In genomic region chr4:174604198-174604597, GRCh38 we compare ENCODE assay signal across 11 cellular contexts.
DNase-seq lines count a peak whose midpoint lies in the region; ATAC-seq and TF ChIP-seq lines count a peak whose summit lies in the region.
"Had no signal": no experiment of that assay in that cellular context is flagged by ENCODE, and none has a peak within 500 bp of the region (broad histone marks: within the 10 kb centered on the region; RNA-seq: fewer than 3 reads in every experiment).

No MANE protein-coding gene starts in this region.

- H3K27me3 ChIP-seq in lung (ENCODE audit: control insufficient read depth, insufficient read depth), result no peaks in the 10 kb centered on the region
- no peaks in the 10 kb centered on the region for H3K27me3 ChIP-seq in smooth muscle cell (ENCODE audit: low read depth)

- no peaks in the 10 kb centered on the region for H3K4me1 ChIP-seq in lung (ENCODE audit: control insufficient read depth in 2 of 2, insufficient read depth in 2 of 2, low read length in 2 of 2)
- H3K4me1 ChIP-seq in smooth muscle cell (ENCODE audit: low read depth), result no peaks in the 10 kb centered on the region

- no peaks in the 10 kb centered on the region for H3K79me2 ChIP-seq in smooth muscle cell (ENCODE audit: low read depth)

- no peaks in the 10 kb centered on the region for H3K36me3 Mint-ChIP-seq in T-helper 17 cell (ENCODE audit: low read depth)

- 20 to 22% methylated on average over 4 of the region's 4 CpGs for WGBS in lung, 2 donors
- 58% methylated on average over 4 of the region's 4 CpGs for WGBS in smooth muscle cell (ENCODE audit: low lambda C conversion rate)

- no peak overlapping the region for H3K4me3 ChIP-seq in lung
- H3K4me3 ChIP-seq in smooth muscle cell, result no peak overlapping the region

- TF ChIP-seq CTCF in lung (IDR thresholded peaks at IDR 0.05; ENCODE audit: control extremely low read depth, extremely low read depth), result no peak
- TF ChIP-seq CTCF in smooth muscle cell (IDR thresholded peaks at IDR 0.05; ENCODE audit: borderline replicate concordance, insufficient read depth, poor library complexity, severe bottlenecking), result no peak

- no peak overlapping the region for H3K4me3 Mint-ChIP-seq in T-helper 17 cell

- H3K4me1 Mint-ChIP-seq in T-helper 17 cell, result no peaks in the 10 kb centered on the region

- no peak overlapping the region for H2AFZ ChIP-seq in smooth muscle cell (ENCODE audit: low read depth)

- DNase-seq in DMS153 (lab: John Stamatoyannopoulos, UW), result peak; percentile 96
- DNase-seq in NCI-H1436 treated with DMSO at 0.1 percent for 48 hours (lab: John Stamatoyannopoulos, UW), result peak; percentile 44
- no peak for DNase-seq in T-helper 17 cell
- no peak for DNase-seq in lung (ENCODE audit: low spot score)
- no peak for DNase-seq in HK-2 (ENCODE audit: unreplicated experiment)
- DNase-seq in smooth muscle cell (lab: John Stamatoyannopoulos, UW; ENCODE audit: unreplicated experiment), result no peak
- DNase-seq: C1 segment of cervical spinal cord, cortex of kidney, NCI-H2107 had no signal

- H3K27ac ChIP-seq in lung (ENCODE audit: low read depth in 1 of 2, low read length in 1 of 2), result no peak overlapping the region
- H3K27ac ChIP-seq in smooth muscle cell (ENCODE audit: low read depth), result no peak overlapping the region

- peak overlapping the region; percentile 1 for H3K27ac Mint-ChIP-seq in T-helper 17 cell

- H3K9me3 ChIP-seq in T-helper 17 cell (ENCODE audit: control insufficient read depth, low read length, poor library complexity, severe bottlenecking) (no peaks in the 10 kb centered on the region), lung (ENCODE audit: control insufficient read depth in 2 of 2, insufficient read depth in 1 of 2, low read length in 1 of 2) (no peaks in the 10 kb centered on the region), smooth muscle cell (replicated peaks; ENCODE audit: low read depth) (no peaks in the 10 kb centered on the region)

- H3K36me3 ChIP-seq in lung (ENCODE audit: control insufficient read depth in 2 of 2, insufficient read depth in 2 of 2, low read length in 2 of 2), result no peaks in the 10 kb centered on the region
- H3K36me3 ChIP-seq in smooth muscle cell (ENCODE audit: low read depth), result no peaks in the 10 kb centered on the region

- H3K27me3 Mint-ChIP-seq in T-helper 17 cell, result no peaks in the 10 kb centered on the region

- peak; percentile 64 for ATAC-seq in T-helper 17 cell
- ATAC-seq in lung (ENCODE audit: insufficient read depth, low FRiP score), result peak; percentile 53
- no peak for ATAC-seq in GM18520 (IDR thresholded peaks at IDR 0.05; ENCODE audit: unreplicated experiment)
- ATAC-seq in HG03039 (IDR thresholded peaks at IDR 0.05; ENCODE audit: unreplicated experiment), result no peak

- H3K9ac ChIP-seq in smooth muscle cell (ENCODE audit: low read depth), result no peak overlapping the region

- H3K4me2 ChIP-seq in smooth muscle cell, result no peak overlapping the region

- no peaks in the 10 kb centered on the region for H3F3A ChIP-seq in smooth muscle cell (ENCODE audit: low read depth)

- H4K20me1 ChIP-seq in smooth muscle cell (ENCODE audit: low read depth), result no peaks in the 10 kb centered on the region

Comparison
In these comparisons a context has a peak if more than half of its experiments do, and no peak if none do; other contexts are left out.
1. DNase-seq: peak in DMS153 (single experiment) and NCI-H1436 treated with DMSO at 0.1 percent for 48 hours (single experiment); none in T-helper 17 cell (0 of 3), lung (single experiment), HK-2 (single experiment) and smooth muscle cell (single experiment).
2. ATAC-seq: peak in T-helper 17 cell (single experiment) and lung (single experiment); none in GM18520 (single experiment) and HG03039 (single experiment).